ENCODE assay signal across 10 cellular contexts in the genomic region with DNA sequence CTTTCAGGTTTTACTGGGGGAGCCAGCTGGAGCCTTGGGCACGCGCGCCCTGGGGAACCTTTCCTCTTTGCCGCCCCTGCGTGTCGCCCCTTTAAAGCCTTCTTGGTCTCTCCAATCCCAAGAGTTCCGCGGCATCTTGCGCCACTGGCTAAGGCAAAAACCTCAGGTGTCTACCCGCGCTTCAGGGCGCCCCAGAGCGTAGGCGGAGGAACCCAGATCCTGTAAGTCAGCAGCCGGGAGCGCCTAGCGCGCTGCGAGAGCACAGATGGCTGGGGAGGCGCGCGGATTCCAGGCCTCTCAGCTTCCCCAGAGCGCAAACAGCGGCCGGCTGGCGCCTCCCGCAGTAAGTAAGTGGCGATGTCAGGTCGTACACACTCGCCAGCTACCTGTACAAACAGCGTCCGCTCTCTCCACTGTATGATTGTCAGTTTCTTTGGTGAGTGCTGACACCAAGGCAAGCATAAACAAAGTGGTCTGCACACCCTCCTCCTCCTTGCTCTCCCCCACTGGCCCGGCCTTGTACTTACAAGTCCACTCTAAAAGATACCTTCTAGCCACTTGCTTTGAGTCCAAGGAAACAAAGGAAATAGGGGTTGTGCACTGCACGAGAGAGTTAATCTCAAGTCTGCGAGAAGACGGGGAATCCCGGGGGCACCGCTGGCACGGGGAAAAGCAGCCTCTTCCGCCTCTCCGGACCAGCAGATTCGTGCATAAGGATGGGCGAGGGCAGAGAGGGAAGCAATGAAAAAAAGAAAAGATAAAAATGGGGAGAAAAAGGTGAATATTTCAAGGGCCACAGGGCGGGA. TPM values are rescaled to one million over a fixed set of nuclear protein-coding genes. Genes with fewer than 3 reads are reported as not detected.
A peak's percentile ranks its signal among the peaks of the same experiment; 100 is the strongest.
DNase-seq lines count a peak whose midpoint lies in the region; ATAC-seq, FAIRE-seq and TF ChIP-seq lines count a peak whose summit lies in the region.
"Had no signal": no experiment of that assay in that cellular context is flagged by ENCODE, and none has a peak within 500 bp of the region (broad histone marks: within the 10 kb centered on the region; RNA-seq: fewer than 3 reads in every experiment).

No MANE protein-coding gene starts in this region.

- no peak overlapping the region for H3K27ac ChIP-seq in right cardiac atrium (ENCODE audit: low read length)
- no peak overlapping the region for H3K27ac ChIP-seq in left ventricle myocardium inferior (replicated peaks)
- H3K27ac ChIP-seq: epithelial cell of prostate had no signal

- DNase-seq in right cardiac atrium (peak in 2 of 3 donors; percentile 46 to 54), left ventricle myocardium inferior (no peak), left colon (peak in 1 of 2 donors; percentile 12), urothelium cell line (ENCODE audit: low spot score) (peak; percentile 56)
- no peak for DNase-seq in activated effector memory CD4-positive, alpha-beta T cell treated with anti-CD3 and anti-CD28 coated beads, Interleukin-2, amount 50 U/mL, for 16 hours
- no peak for DNase-seq in activated T-helper 1 cell treated with anti-CD3 and anti-CD28 coated beads, Interleukin-12 subunit alpha, Interleukin-12 subunit beta, Interleukin-2, Interleukin-4 antibody, amounts not matched to agents 30 ng/mL and 10 ng/mL and 1 ng/mL, durations not matched to agents 14 hours and 24 hours and 36 hours (ENCODE audit: low spot score)

- H3K4me3 ChIP-seq in right cardiac atrium (ENCODE audit: low read length) (no peak overlapping the region), left ventricle myocardium inferior (no peak overlapping the region)

- no peaks in the 10 kb centered on the region for H3K36me3 Mint-ChIP-seq in brain
- H3K36me3 Mint-ChIP-seq in activated T-helper 1 cell treated with anti-CD3 and anti-CD28 coated beads, Interleukin-12 subunit alpha, Interleukin-12 subunit beta, Interleukin-2, Interleukin-4 antibody, amounts not matched to agents 30 ng/mL and 10 ng/mL and 1 ng/mL, durations not matched to agents 14 hours and 24 hours and 36 hours (ENCODE audit: low read depth): no peaks in the 10 kb centered on the region

- H3K9me3 Mint-ChIP-seq in brain: peaks cover 0 to 8% (median 3%) of the 10 kb centered on the region in 5 experiments
- peaks cover 10% of the 10 kb centered on the region for H3K9me3 Mint-ChIP-seq in activated T-helper 1 cell treated with anti-CD3 and anti-CD28 coated beads, Interleukin-12 subunit alpha, Interleukin-12 subunit beta, Interleukin-2, Interleukin-4 antibody, amounts not matched to agents 30 ng/mL and 10 ng/mL and 1 ng/mL, durations not matched to agents 14 hours and 24 hours and 36 hours

- TF ChIP-seq CTCF in left ventricle myocardium inferior (IDR thresholded peaks at IDR 0.05; ENCODE audit: borderline replicate concordance) (no peak), brain (conservative IDR thresholded peaks at IDR 0.05) (peak in 1 of 2 experiments; percentile 86)

- FAIRE-seq in urothelium cell line (lab: Jason Lieb, UNC): no peak

- no peak for ATAC-seq in right cardiac atrium
- peak; percentile 52 for ATAC-seq in left colon
- no peak for ATAC-seq in HG02678 (IDR thresholded peaks at IDR 0.05; ENCODE audit: unreplicated experiment)

- H3K36me3 ChIP-seq in left ventricle myocardium inferior: no peaks in the 10 kb centered on the region

- intact Hi-C loops in right cardiac atrium (cut with DNase I) (loop anchor here in 1 of 4 donors (10.0 kb wide), 1 partner anchor 545 kb away; no protein-coding TSS in a partner anchor), left ventricle myocardium inferior (cut with micrococcal nuclease) (no loop called here), left colon (cut with DNase I, micrococcal nuclease) (no loop called here)
- intact Hi-C loops in activated T-helper 1 cell treated with anti-CD3 and anti-CD28 coated beads, Interleukin-12 subunit alpha, Interleukin-12 subunit beta, Interleukin-2, Interleukin-4 antibody, amounts not matched to agents 30 ng/mL and 10 ng/mL and 1 ng/mL, durations not matched to agents 14 hours and 24 hours and 36 hours (cut with micrococcal nuclease): no loop called here

- H3K4me1 Mint-ChIP-seq in brain: peaks cover 26% of the 10 kb centered on the region
- H3K4me1 Mint-ChIP-seq in activated T-helper 1 cell treated with anti-CD3 and anti-CD28 coated beads, Interleukin-12 subunit alpha, Interleukin-12 subunit beta, Interleukin-2, Interleukin-4 antibody, amounts not matched to agents 30 ng/mL and 10 ng/mL and 1 ng/mL, durations not matched to agents 14 hours and 24 hours and 36 hours (ENCODE audit: low read depth): no peaks in the 10 kb centered on the region

- H3K4me1 ChIP-seq in right cardiac atrium (ENCODE audit: control insufficient read depth, insufficient read depth, low read length) (no peaks in the 10 kb centered on the region), left ventricle myocardium inferior (no peaks in the 10 kb centered on the region)

- H3K9me3 ChIP-seq in right cardiac atrium (ENCODE audit: control insufficient read depth, low read length): no peaks in the 10 kb centered on the region
- H3K9me3 ChIP-seq in left ventricle myocardium inferior (replicated peaks): no peaks in the 10 kb centered on the region

- H3K27me3 Mint-ChIP-seq in brain: peaks cover 68% of the 10 kb centered on the region
- peaks cover 15% of the 10 kb centered on the region for H3K27me3 Mint-ChIP-seq in activated T-helper 1 cell treated with anti-CD3 and anti-CD28 coated beads, Interleukin-12 subunit alpha, Interleukin-12 subunit beta, Interleukin-2, Interleukin-4 antibody, amounts not matched to agents 30 ng/mL and 10 ng/mL and 1 ng/mL, durations not matched to agents 14 hours and 24 hours and 36 hours (ENCODE audit: insufficient read depth)

- H3K4me3 Mint-ChIP-seq in brain: peak overlapping the region; percentile 82 to 84 (median 83)
- no peak overlapping the region for H3K4me3 Mint-ChIP-seq in activated T-helper 1 cell treated with anti-CD3 and anti-CD28 coated beads, Interleukin-12 subunit alpha, Interleukin-12 subunit beta, Interleukin-2, Interleukin-4 antibody, amounts not matched to agents 30 ng/mL and 10 ng/mL and 1 ng/mL, durations not matched to agents 14 hours and 24 hours and 36 hours

- WGBS in right cardiac atrium: 2% methylated on average over 44 of the region's 44 CpGs

- H3K27me3 ChIP-seq in right cardiac atrium (ENCODE audit: control insufficient read depth, insufficient read depth) (no peaks in the 10 kb centered on the region), left ventricle myocardium inferior (ENCODE audit: low read depth) (peaks cover 60% of the 10 kb centered on the region)

- H3K27ac Mint-ChIP-seq in brain: peak overlapping the region in 2 of 5 experiments; percentile 65 to 70
- H3K27ac Mint-ChIP-seq in activated T-helper 1 cell treated with anti-CD3 and anti-CD28 coated beads, Interleukin-12 subunit alpha, Interleukin-12 subunit beta, Interleukin-2, Interleukin-4 antibody, amounts not matched to agents 30 ng/mL and 10 ng/mL and 1 ng/mL, durations not matched to agents 14 hours and 24 hours and 36 hours: no peak overlapping the region

RNA-seq across cellular contexts. Expression of a gene that starts 2.9 kb away (rescaled TPM):
- total RNA-seq in right cardiac atrium: under 1 TPM in 1 of 4 donors, not detected in 3; 0.35 TPM
- polyA plus RNA-seq in right cardiac atrium: not detected
- not detected for total RNA-seq in left ventricle myocardium inferior
- polyA plus RNA-seq in brain (ENCODE audit: insufficient read depth, low read depth, low replicate concordance): 0.24 TPM
- total RNA-seq in left colon: not detected
- not detected in 2 replicates for total RNA-seq in activated T-helper 1 cell treated with anti-CD3 and anti-CD28 coated beads, Interleukin-12 subunit alpha, Interleukin-12 subunit beta, Interleukin-2, Interleukin-4 antibody, amounts not matched to agents 30 ng/mL and 10 ng/mL and 1 ng/mL, durations not matched to agents 14 hours and 24 hours and 36 hours
- total RNA-seq: myocyte had no signal

Comparison
In these comparisons a context has a peak if more than half of its experiments do, and no peak if none do; other contexts are left out.
1. DNase-seq: peak in right cardiac atrium (2 of 3) and urothelium cell line (single experiment); none in left ventricle myocardium inferior (single experiment), activated effector memory CD4-positive, alpha-beta T cell treated with anti-CD3 and anti-CD28 coated beads, Interleukin-2, amount 50 U/mL, for 16 hours (single experiment) and activated T-helper 1 cell treated with anti-CD3 and anti-CD28 coated beads, Interleukin-12 subunit alpha, Interleukin-12 subunit beta, Interleukin-2, Interleukin-4 antibody, amounts not matched to agents 30 ng/mL and 10 ng/mL and 1 ng/mL, durations not matched to agents 14 hours and 24 hours and 36 hours (single experiment).